8 cellular contexts compared by ENCODE assay signal in genomic region chr1:30911061-30911954, GRCh38. TPM values are rescaled to one million over a fixed set of nuclear protein-coding genes. Genes with fewer than 3 reads are reported as not detected.
DNase-seq lines count a peak whose midpoint lies in the region; ATAC-seq, FAIRE-seq and TF ChIP-seq lines count a peak whose summit lies in the region.

No MANE protein-coding gene starts in this region.

- H2AFZ ChIP-seq in osteoblast (ENCODE audit: low read length) = no peak overlapping the region

- no peak for FAIRE-seq in urothelium cell line (lab: Jason Lieb, UNC)

- no peak overlapping the region for H3K27ac Mint-ChIP-seq in activated naive CD4-positive, alpha-beta T cell treated with anti-CD3 and anti-CD28 coated beads, Interleukin-2, amount 10 ng/mL, durations not matched to agents 7 days and 5 days

- H3K27ac ChIP-seq in DOHH2 (ENCODE audit: low read depth, low read length) (no peak overlapping the region), Peyer's patch (no peak overlapping the region), osteoblast (ENCODE audit: low read depth, low read length) (no peak overlapping the region)

- no peaks in the 10 kb centered on the region for H3K9me2 ChIP-seq in DOHH2 (replicated peaks; ENCODE audit: control insufficient read depth, low read length)

- DNase-seq in Peyer's patch = peak; percentile 79 to 93 (median 88)
- DNase-seq in activated naive CD4-positive, alpha-beta T cell treated with anti-CD3 and anti-CD28 coated beads, Interleukin-2, amount 10 ng/mL, durations not matched to agents 7 days and 5 days = peak; percentile 74
- DNase-seq in germinal center (ENCODE audit: low spot score) = peak; percentile 62
- peak; percentile 99 for DNase-seq in osteoblast (ENCODE audit: insufficient read length, low spot score, missing footprints)
- peak; percentile 82 for DNase-seq in urothelium cell line (ENCODE audit: low spot score)

- H3K4me1 Mint-ChIP-seq in activated naive CD4-positive, alpha-beta T cell treated with anti-CD3 and anti-CD28 coated beads, Interleukin-2, amount 10 ng/mL, durations not matched to agents 7 days and 5 days = peaks cover 18% of the 10 kb centered on the region

- TF ChIP-seq CTCF in DOHH2 (IDR thresholded peaks at IDR 0.05; ENCODE audit: low read depth, low read length, poor library complexity, severe bottlenecking) (peak; percentile 90), LNCAP (IDR thresholded peaks at IDR 0.05) (peak; percentile 82), Peyer's patch (IDR thresholded peaks at IDR 0.05) (peak; percentile 46 to 88 (median 80)), osteoblast (IDR thresholded peaks at IDR 0.05; ENCODE audit: extremely low read depth, low read depth, low read length) (peak; percentile 89)

- H4K20me1 ChIP-seq in DOHH2 (ENCODE audit: control insufficient read depth, insufficient read depth, low read depth, low read length) (peaks cover 8% of the 10 kb centered on the region; the same call in 1 of the 2 replicates), osteoblast (ENCODE audit: insufficient read depth, low read length) (peaks cover 7% of the 10 kb centered on the region)

- CTCF ChIA-PET in activated naive CD4-positive, alpha-beta T cell treated with anti-CD3 and anti-CD28 coated beads, Interleukin-2, amount 10 ng/mL, durations not matched to agents 7 days and 5 days (lab: Charles Lee) = interaction anchor here (0.7 to 7.3 kb wide), 20 partner anchors 8 to 191 kb away, joined by 3 to 150 read pairs (median 4); no protein-coding TSS in a partner anchor

- H3K4me1 ChIP-seq in DOHH2 (ENCODE audit: control insufficient read depth, low read length) (peaks cover 31% of the 10 kb centered on the region), Peyer's patch (peaks cover 0 to 24% (median 10%) of the 10 kb centered on the region in 4 donors), osteoblast (ENCODE audit: insufficient read depth, low read length) (no peaks in the 10 kb centered on the region)

- H3K4me3 ChIP-seq in DOHH2 (ENCODE audit: low read length) (no peak overlapping the region), Peyer's patch (no peak overlapping the region), osteoblast (ENCODE audit: insufficient read depth, low read length) (no peak overlapping the region)

- no peak for ATAC-seq in HG02610 (IDR thresholded peaks at IDR 0.05; ENCODE audit: unreplicated experiment)

- no peak overlapping the region for H3K4me2 ChIP-seq in DOHH2 (ENCODE audit: low read length)
- no peak overlapping the region for H3K4me2 ChIP-seq in osteoblast (ENCODE audit: insufficient read depth, low read length)

- H3K79me2 ChIP-seq in DOHH2 (ENCODE audit: control insufficient read depth, low read length) (no peaks in the 10 kb centered on the region), osteoblast (ENCODE audit: insufficient read depth, low read length) (peaks cover 5% of the 10 kb centered on the region)

- H3K9me3 Mint-ChIP-seq in activated naive CD4-positive, alpha-beta T cell treated with anti-CD3 and anti-CD28 coated beads, Interleukin-2, amount 10 ng/mL, durations not matched to agents 7 days and 5 days = no peaks in the 10 kb centered on the region

- H3F3A ChIP-seq in DOHH2 (ENCODE audit: control insufficient read depth, insufficient read depth) = peaks cover 11% of the 10 kb centered on the region; the same call in 1 of the 2 replicates

- no peaks in the 10 kb centered on the region for H3K36me3 Mint-ChIP-seq in activated naive CD4-positive, alpha-beta T cell treated with anti-CD3 and anti-CD28 coated beads, Interleukin-2, amount 10 ng/mL, durations not matched to agents 7 days and 5 days

- H3K27me3 ChIP-seq in DOHH2 (ENCODE audit: control insufficient read depth, low read length) (peaks cover 40% of the 10 kb centered on the region), Peyer's patch (peaks cover 0 to 8% of the 10 kb centered on the region in 2 donors), osteoblast (ENCODE audit: insufficient read depth, low read length) (no peaks in the 10 kb centered on the region)

- no peaks in the 10 kb centered on the region for H3K9me3 ChIP-seq in DOHH2 (ENCODE audit: control insufficient read depth, insufficient read depth, low read length)
- H3K9me3 ChIP-seq in Peyer's patch = no peaks in the 10 kb centered on the region
- H3K9me3 ChIP-seq in osteoblast (ENCODE audit: low read depth, low read length) = no peaks in the 10 kb centered on the region

- H3K27me3 Mint-ChIP-seq in activated naive CD4-positive, alpha-beta T cell treated with anti-CD3 and anti-CD28 coated beads, Interleukin-2, amount 10 ng/mL, durations not matched to agents 7 days and 5 days = peaks cover 61% of the 10 kb centered on the region

- no peaks in the 10 kb centered on the region for H3K36me3 ChIP-seq in DOHH2 (ENCODE audit: control insufficient read depth, low read length)
- no peaks in the 10 kb centered on the region for H3K36me3 ChIP-seq in Peyer's patch
- no peaks in the 10 kb centered on the region for H3K36me3 ChIP-seq in osteoblast (ENCODE audit: insufficient read depth, low read length)

- H3K4me3 Mint-ChIP-seq in activated naive CD4-positive, alpha-beta T cell treated with anti-CD3 and anti-CD28 coated beads, Interleukin-2, amount 10 ng/mL, durations not matched to agents 7 days and 5 days = no peak overlapping the region

- TF ChIP-seq POLR2A in Peyer's patch (IDR thresholded peaks at IDR 0.05) = no peak

RNA-seq across cellular contexts. Expression of gene SDC3, which starts 2.8 kb away (rescaled TPM):
- total RNA-seq in Peyer's patch (10 to 100 TPM in 1 of 4 donors, 1 to 10 TPM in 3; 4.6 to 12.4 (median 8.9) TPM), osteoblast (38.0 and 39.8 TPM in 2 replicates)
